Comparison of ENCODE assay signal across 22 cellular contexts in genomic region chr18:74127483-74127750, GRCh38. TPM values are rescaled to one million over a fixed set of nuclear protein-coding genes. Genes with fewer than 3 reads are reported as not detected.
DNase-seq lines count a peak whose midpoint lies in the region; FAIRE-seq and TF ChIP-seq lines count a peak whose summit lies in the region.
"Had no signal": no experiment of that assay in that cellular context is flagged by ENCODE, and none has a peak within 500 bp of the region (broad histone marks: within the 10 kb centered on the region; RNA-seq: fewer than 3 reads in every experiment).

No MANE protein-coding gene starts in this region.

- H4K8ac ChIP-seq in H1 (ENCODE audit: extremely low read depth, insufficient read depth, low read length) (no peak overlapping the region), H9 (replicated peaks; ENCODE audit: insufficient read length, low read depth, low read length) (no peak overlapping the region)

- no peaks in the 10 kb centered on the region; a peak in 1 of 4 replicates for H3K79me2 ChIP-seq in H1 (ENCODE audit: control insufficient read depth in 1 of 2, insufficient read depth in 2 of 2, low read length in 2 of 2)
- no peaks in the 10 kb centered on the region for H3K79me2 ChIP-seq in H9 (ENCODE audit: insufficient read depth, low read length)

- H3K36me3 ChIP-seq in HUES48 (ENCODE audit: control insufficient read depth, insufficient read depth, low read length) (no peaks in the 10 kb centered on the region), H1 (ENCODE audit: control insufficient read depth in 2 of 4, insufficient read depth in 4 of 4, low read length in 3 of 4) (no peaks in the 10 kb centered on the region), ovary (no peaks in the 10 kb centered on the region)
- H3K36me3 ChIP-seq: HAP-1, SJSA1 had no signal

- WGBS in H1 (ENCODE audit: extremely low coverage in 1 of 2, insufficient coverage in 1 of 2, insufficient read length in 1 of 2, insufficient replicate concordance in 2 of 2, low coverage in 1 of 2, low lambda C conversion rate in 2 of 2, missing lambda C conversion rate in 1 of 2), 2 experiments: 82% methylated on average over 2 of the region's 2 CpGs; no CpG with 5 or more reads in 1 of the 2 experiments
- whole genome bisulfite sequencing in H9 (ENCODE audit: extremely low coverage, insufficient read length, low lambda C conversion rate): no CpG with 5 or more reads among the region's 2 CpGs
- 70 to 75% (median 73%) methylated on average over 2 of the region's 2 CpGs for WGBS in ovary, 3 donors

- H3K14ac ChIP-seq in H1 (ENCODE audit: insufficient read length): no peak overlapping the region
- no peak overlapping the region for H3K14ac ChIP-seq in H9 (ENCODE audit: insufficient read depth, low read length)

- no peak overlapping the region for H3K9ac ChIP-seq in HUES48 (ENCODE audit: low read depth, low read length)
- H3K9ac ChIP-seq in H1 (replicated peaks in 1 of 4; ENCODE audit: extremely low read depth in 1 of 4, low read depth in 3 of 4, low read length in 3 of 4): no peak overlapping the region
- no peak overlapping the region for H3K9ac ChIP-seq in H9 (ENCODE audit: extremely low read depth, insufficient read length, low read length)
- H3K9ac ChIP-seq: KMS-11 had no signal

- no peak overlapping the region for H3T11ph ChIP-seq in H9 (ENCODE audit: low read length)

- POLR2A ChIA-PET in H1 (lab: Charles Lee; ENCODE audit: partially characterized antibody): interaction anchor here (0.6 kb wide), 1 partner anchor 76 kb away, joined by 3 read pairs; no protein-coding TSS in a partner anchor

- H2BK5ac ChIP-seq in H1 (ENCODE audit: low read depth, low read length) (no peak overlapping the region), H9 (ENCODE audit: insufficient read length, low read length) (no peak overlapping the region)

- no peak for TF ChIP-seq RAD21 in H1 (IDR thresholded peaks at IDR 0.05 in 1 of 2, conservative IDR thresholded peaks at IDR 0.05 in 1 of 2; ENCODE audit: low read depth in 2 of 2, low read length in 2 of 2)

- H3K4ac ChIP-seq in H1 (replicated peaks; ENCODE audit: insufficient read length, low read depth, low read length) (no peak overlapping the region), H9 (ENCODE audit: low read depth, low read length) (no peak overlapping the region)

- peaks cover 30 to 35% of the 10 kb centered on the region in 2 experiments for H3K4me1 Mint-ChIP-seq in H9

- H3K4me3 ChIP-seq in HUES48 (ENCODE audit: low read depth, low read length): no peak overlapping the region
- no peak overlapping the region for H3K4me3 ChIP-seq in H1 (ENCODE audit: extremely low read depth in 1 of 4, insufficient read depth in 2 of 4, low read depth in 3 of 4, low read length in 4 of 4)
- H3K4me3 ChIP-seq in ovary: no peak overlapping the region
- H3K4me3 ChIP-seq: HAP-1, SJSA1 had no signal

- H2BK20ac ChIP-seq in H1 (ENCODE audit: low read length) (no peak overlapping the region), H9 (ENCODE audit: low read depth, low read length, poor library complexity, severe bottlenecking) (no peak overlapping the region)

- H2AFZ ChIP-seq in H1 (ENCODE audit: low read length) (peak overlapping the region; percentile 56), H9 (ENCODE audit: low read length) (no peak overlapping the region)

- H3K4me2 ChIP-seq in H1 (ENCODE audit: insufficient read depth in 1 of 2, low read depth in 2 of 2, low read length in 2 of 2): 0 out of 4 replicates have a peak overlapping the region, but pooled peaks of 1 of the 2 experiments have one; percentile 40
- no peak overlapping the region for H3K4me2 ChIP-seq in H9 (ENCODE audit: insufficient read depth, insufficient read length, low read length)
- H3K4me2 ChIP-seq: KMS-11 had no signal

- H4K91ac ChIP-seq in H1 (replicated peaks; ENCODE audit: insufficient read length, low read length) (no peak overlapping the region), H9 (ENCODE audit: insufficient read length, low read depth, low read length) (no peak overlapping the region)

- no peak overlapping the region for H2BK120ac ChIP-seq in H1 (replicated peaks; ENCODE audit: low read depth, low read length)
- no peak overlapping the region for H2BK120ac ChIP-seq in H9 (ENCODE audit: low read depth, low read length, poor library complexity, severe bottlenecking)

- H2BK12ac ChIP-seq in H1 (ENCODE audit: low read depth, low read length) (no peak overlapping the region), H9 (ENCODE audit: insufficient read length, low read depth, low read length) (no peak overlapping the region)

- H3K36me3 Mint-ChIP-seq in H9 (ENCODE audit: insufficient read depth in 1 of 3, low read depth in 3 of 3): no peaks in the 10 kb centered on the region
- H3K36me3 Mint-ChIP-seq: IgD-negative memory B cell had no signal

- CTCF ChIA-PET in H1 (lab: Charles Lee; ENCODE audit: partially characterized antibody): interaction anchor here (1.6 kb wide), 1 partner anchor 48 kb away, joined by 6 read pairs; no protein-coding TSS in a partner anchor

- no peak for TF ChIP-seq EP300 in H1 (IDR thresholded peaks at IDR 0.05; ENCODE audit: borderline replicate concordance in 1 of 2, low read depth in 2 of 2, low read length in 2 of 2)
- no peak for TF ChIP-seq EP300 in ovary (IDR thresholded peaks at IDR 0.05)

- no peak overlapping the region for H4K5ac ChIP-seq in H1 (ENCODE audit: insufficient read length, low read depth, low read length)
- H4K5ac ChIP-seq in H9 (ENCODE audit: insufficient read length, low read depth, low read length): no peak overlapping the region

- H3K27me3 ChIP-seq in HUES48 (ENCODE audit: control insufficient read depth, insufficient read depth, low read length) (peaks cover 3% of the 10 kb centered on the region), H1 (replicated peaks in 1 of 4; ENCODE audit: control insufficient read depth in 3 of 4, extremely low read depth in 1 of 4, insufficient read depth in 3 of 4, low read length in 3 of 4) (peaks cover 0 to 1% (median 0%) of the 10 kb centered on the region in 4 experiments; a peak in 1 of 7 replicates), layer of hippocampus (ENCODE audit: control insufficient read depth, insufficient read depth, low read length) (no peaks in the 10 kb centered on the region), H9 (ENCODE audit: insufficient read depth, low read length) (no peaks in the 10 kb centered on the region), ovary (no peaks in the 10 kb centered on the region)

- H3K27ac ChIP-seq in HUES48 (ENCODE audit: low read depth, low read length) (peak overlapping the region; percentile 5), H1 (ENCODE audit: low read depth, low read length) (no peak overlapping the region), layer of hippocampus (ENCODE audit: low read depth, low read length) (peak overlapping the region; percentile 79), substantia nigra (ENCODE audit: low read depth, low read length, poor library complexity, severe bottlenecking) (peak overlapping the region; percentile 58), H9 (ENCODE audit: insufficient read length, low read depth, low read length) (no peak overlapping the region), ovary (no peak overlapping the region)
- H3K27ac ChIP-seq: KMS-11, SJSA1 had no signal

- peaks cover 8% of the 10 kb centered on the region for H3K27me3 Mint-ChIP-seq in H9 (ENCODE audit: low read depth)
- H3K27me3 Mint-ChIP-seq: IgD-negative memory B cell had no signal

- no peak for DNase-seq in H1 (ENCODE audit: low read depth in 1 of 2, low spot score in 2 of 2)
- DNase-seq in substantia nigra (lab: John Stamatoyannopoulos, UW): no peak
- DNase-seq in H9: no peak
- no peak for DNase-seq in ovary
- no peak for DNase-seq in GOT3 (lab: John Stamatoyannopoulos, UW)
- DNase-seq: DMS153; DND-41; MM.1S; NCI-H2029; NCI-H446; NCI-H524 treated with DMSO at 0.1 percent for 48 hours; NCI-H82; NK-92 treated with Interleukin-12 subunit alpha and Interleukin-12 subunit beta, amount 100 ng/mL, for 24 hours; Right ventricle myocardium superior; RPMI8226 had no signal

- no peak overlapping the region for H3K23ac ChIP-seq in H1 (ENCODE audit: insufficient read length)
- no peak overlapping the region for H3K23ac ChIP-seq in H9 (ENCODE audit: insufficient read length, low read depth, low read length)

- H3K4me1 ChIP-seq in HUES48 (ENCODE audit: control insufficient read depth, insufficient read depth, low read length) (peaks cover 18% of the 10 kb centered on the region), H1 (replicated peaks in 1 of 4; ENCODE audit: control insufficient read depth in 3 of 4, insufficient read depth in 4 of 4, low read length in 3 of 4) (peaks cover 0 to 12% (median 3%) of the 10 kb centered on the region in 4 experiments; a peak in 3 of 7 replicates), H9 (ENCODE audit: insufficient read depth, low read length) (no peaks in the 10 kb centered on the region; the same call in 1 of the 2 replicates), ovary (ENCODE audit: insufficient read depth) (no peaks in the 10 kb centered on the region)

- TF ChIP-seq CTCF in H1 (IDR thresholded peaks at IDR 0.05; ENCODE audit: control extremely low read depth in 1 of 3, insufficient read depth in 1 of 3, low read depth in 1 of 3, low read length in 3 of 3) (no peak), H9 (conservative IDR thresholded peaks at IDR 0.05) (no peak), ovary (IDR thresholded peaks at IDR 0.05) (no peak)

- H3K4me3 Mint-ChIP-seq in H9: no peak overlapping the region
- H3K4me3 Mint-ChIP-seq: IgD-negative memory B cell had no signal

- H2AK5ac ChIP-seq in H1 (ENCODE audit: low read depth, low read length) (no peak overlapping the region), H9 (ENCODE audit: insufficient read length, low read length) (no peak overlapping the region)

- no peak overlapping the region for H3K27ac Mint-ChIP-seq in H9
- H3K27ac Mint-ChIP-seq: IgD-negative memory B cell had no signal

- H3K18ac ChIP-seq in H1 (ENCODE audit: extremely low read depth, low read length): no peak overlapping the region
- H3K18ac ChIP-seq in H9 (ENCODE audit: insufficient read length, low read depth, low read length): no peak overlapping the region

- H4K20me1 ChIP-seq in H1 (replicated peaks in 1 of 2; ENCODE audit: control insufficient read depth in 1 of 2, insufficient read depth in 2 of 2, low read length in 2 of 2) (no peaks in the 10 kb centered on the region), H9 (ENCODE audit: control insufficient read depth, insufficient read depth, insufficient read length) (no peaks in the 10 kb centered on the region)

- H3K23me2 ChIP-seq in H1 (ENCODE audit: low read depth, low read length): no peaks in the 10 kb centered on the region
- peaks cover 2% of the 10 kb centered on the region for H3K23me2 ChIP-seq in H9 (ENCODE audit: insufficient read length, low read depth, low read length, poor library complexity, severe bottlenecking)

- H3K9me3 ChIP-seq in HUES48 (ENCODE audit: control insufficient read depth, insufficient read depth, low read length) (no peaks in the 10 kb centered on the region), H1 (ENCODE audit: insufficient read depth in 2 of 2, low read depth in 1 of 2, low read length in 1 of 2) (no peaks in the 10 kb centered on the region), H9 (ENCODE audit: control insufficient read depth, low read depth, low read length) (no peaks in the 10 kb centered on the region), ovary (no peaks in the 10 kb centered on the region)
- H3K9me3 ChIP-seq: HAP-1, SJSA1 had no signal

- no peak for TF ChIP-seq POLR2A in H1 (IDR thresholded peaks at IDR 0.05; ENCODE audit: control extremely low read depth in 1 of 2, low read depth in 2 of 2, low read length in 2 of 2)
- TF ChIP-seq POLR2A in ovary (IDR thresholded peaks at IDR 0.05): no peak

- intact Hi-C loops in ovary (cut with DNase I): no loop called here

- no peaks in the 10 kb centered on the region for H3K9me3 Mint-ChIP-seq in H9
- H3K9me3 Mint-ChIP-seq: IgD-negative memory B cell had no signal

- no peak overlapping the region for H2BK15ac ChIP-seq in H1 (ENCODE audit: low read length)
- H2BK15ac ChIP-seq in H9 (ENCODE audit: low read depth, low read length): no peak overlapping the region

- H3K56ac ChIP-seq in H1 (replicated peaks; ENCODE audit: insufficient read length, low read depth, low read length) (no peak overlapping the region), H9 (ENCODE audit: insufficient read length, low read depth, low read length) (no peak overlapping the region)

- FAIRE-seq in H1 (lab: Jason Lieb, UNC): no peak
- FAIRE-seq: GM12892 had no signal

- H3K79me1 ChIP-seq in H1 (ENCODE audit: low read depth, low read length) (no peaks in the 10 kb centered on the region), H9 (ENCODE audit: insufficient read depth, low read depth, low read length, poor library complexity, severe bottlenecking) (no peaks in the 10 kb centered on the region)

RNA-seq across cellular contexts. Expression of gene FBXO15, which starts 20.2 kb away (rescaled TPM):
- total RNA-seq in H1 (2021; fragmentation: NEBNext Ultra II Directional; extraction: Animal tissue kit (Norgen Biotek cat#: 25700)): 0.46 and 0.84 TPM in 2 replicates
- polyA plus RNA-seq in H1 (2011; rRNA removed) (0.75 and 0.85 TPM in 2 replicates), ovary (1 to 10 TPM in 1 of 2 donors, under 1 TPM in 1; 0.73 to 1.1 TPM)
- polyA plus RNA-seq in H1 (2011; cell fraction: cytosol; rRNA removed): 0.96 TPM
- 1.2 TPM for polyA plus RNA-seq in H1 (2011; cell fraction: nucleus; rRNA removed)
- 0.35 to 1.4 TPM (median 0.95 TPM) in 4 replicates for polyA plus RNA-seq in H1 (2012, experiment 1 of 2)
- polyA plus RNA-seq in H1 (2012, experiment 2 of 2): 0.56 TPM
- 0.81 TPM for polyA plus RNA-seq in H1 (2013, experiment 1 of 2)
- 0.98 TPM for polyA plus RNA-seq in H1 (2013, experiment 2 of 2)
- polyA minus RNA-seq in H1 (2011; rRNA and poly(A)+ RNA removed): 0.73 and 2.5 TPM in 2 replicates
- not detected for polyA minus RNA-seq in H1 (2011; cell fraction: cytosol; rRNA and poly(A)+ RNA removed)
- polyA minus RNA-seq in H1 (2011; cell fraction: nucleus; rRNA and poly(A)+ RNA removed): 1.2 TPM
- total RNA-seq in H9 (2021) (0.39 and 0.48 TPM in 2 replicates), ovary (10 to 100 TPM in 1 of 7 donors, 1 to 10 TPM in 3, under 1 TPM in 3; 0.40 to 13.6 (median 1.3) TPM)
- total RNA-seq: Right ventricle myocardium superior had no signal

RNA-seq across cellular contexts. Expression of gene TIMM21, which starts 20.9 kb away (rescaled TPM):
- 43.8 and 46.3 TPM in 2 replicates for total RNA-seq in H1 (2021; fragmentation: NEBNext Ultra II Directional; extraction: Animal tissue kit (Norgen Biotek cat#: 25700))
- 17.6 and 27.9 TPM in 2 replicates for polyA plus RNA-seq in H1 (2011; rRNA removed)
- polyA plus RNA-seq in H1 (2011; cell fraction: cytosol; rRNA removed): 41.9 TPM
- polyA plus RNA-seq in H1 (2011; cell fraction: nucleus; rRNA removed): 21.7 TPM
- polyA plus RNA-seq in H1 (2012, experiment 1 of 2): 45.8 to 82.6 TPM (median 47.0 TPM) in 4 replicates
- polyA plus RNA-seq in H1 (2012, experiment 2 of 2): 3.5 TPM
- 33.2 TPM for polyA plus RNA-seq in H1 (2013, experiment 1 of 2)
- 34.8 TPM for polyA plus RNA-seq in H1 (2013, experiment 2 of 2)
- polyA minus RNA-seq in H1 (2011; rRNA and poly(A)+ RNA removed): 30.6 and 37.6 TPM in 2 replicates
- 16.1 TPM for polyA minus RNA-seq in H1 (2011; cell fraction: cytosol; rRNA and poly(A)+ RNA removed)
- 14.3 TPM for polyA minus RNA-seq in H1 (2011; cell fraction: nucleus; rRNA and poly(A)+ RNA removed)
- total RNA-seq in H9 (2021): 46.0 and 51.0 TPM in 2 replicates
- 10 to 100 TPM; 12.5 to 28.0 (median 22.9) TPM for total RNA-seq in ovary
- 10 to 100 TPM; 19.1 to 49.8 TPM for polyA plus RNA-seq in ovary

Comparison
In these comparisons a context has a peak if more than half of its experiments do, and no peak if none do; other contexts are left out.
1. H3K27ac ChIP-seq: peak in HUES48 (single experiment), layer of hippocampus (single experiment) and substantia nigra (single experiment); none in H1 (single experiment), H9 (single experiment) and ovary (0 of 2).